ENCODE assay signal across 1 cellular context in genomic region chr17:50681260-50682200, GRCh38.
TF ChIP-seq lines count a peak whose summit lies in the region.

No MANE protein-coding gene starts in this region.

TF ChIP-seq in K562, 482 proteins besides CTCF, POLR2A, EP300 and RAD21 (continued from another document):
- TF ChIP-seq RNF219 (CRISPR knock-in tag; IDR thresholded peaks at IDR 0.05) (no peak), HOMEZ (CRISPR knock-in tag; IDR thresholded peaks at IDR 0.05) (no peak), DEAF1 (CRISPR knock-in tag; IDR thresholded peaks at IDR 0.05) (peak; percentile 84), ILF3 (IDR thresholded peaks at IDR 0.05; ENCODE audit: borderline replicate concordance) (no peak), NCOA4 (IDR thresholded peaks at IDR 0.05; ENCODE audit: partially characterized antibody) (no peak), SP1 (CRISPR knock-in tag; IDR thresholded peaks at IDR 0.05) (no peak), COPS2 (conservative IDR thresholded peaks at IDR 0.05) (no peak), HLTF (IDR thresholded peaks at IDR 0.05) (0 out of 2 replicates have a peak, but pooled peaks have one; percentile 22), ELF2 (CRISPR knock-in tag; IDR thresholded peaks at IDR 0.05) (no peak), TCF7 (IDR thresholded peaks at IDR 0.05; ENCODE audit: borderline replicate concordance) (no peak), E2F6 (IDR thresholded peaks at IDR 0.05; ENCODE audit: borderline replicate concordance in 1 of 2, extremely low read depth in 1 of 2, insufficient read depth in 1 of 2, insufficient read length in 1 of 2, low read depth in 1 of 2, low read length in 1 of 2, poor library complexity in 1 of 2, severe bottlenecking in 1 of 2) (peak in 1 of 2 experiments; percentile 46), HOXB6 (CRISPR knock-in tag; IDR thresholded peaks at IDR 0.05; ENCODE audit: borderline replicate concordance) (no peak), PRMT5 (CRISPR knock-in tag; IDR thresholded peaks at IDR 0.05) (no peak), CBX8 (IDR thresholded peaks at IDR 0.05; ENCODE audit: borderline replicate concordance, extremely low read depth, low read depth, low read length, poor library complexity, severe bottlenecking) (no peak), AFF4 (CRISPR knock-in tag; IDR thresholded peaks at IDR 0.05) (no peak), POU5F1 (IDR thresholded peaks at IDR 0.05; ENCODE audit: borderline replicate concordance, low read depth, low read length, partially characterized antibody) (no peak), TSC22D4 (tag; IDR thresholded peaks at IDR 0.05) (no peak), SOX6 (IDR thresholded peaks at IDR 0.05) (no peak), PHB (CRISPR knock-in tag; IDR thresholded peaks at IDR 0.05) (no peak), STAG1 (CRISPR knock-in tag; IDR thresholded peaks at IDR 0.05; ENCODE audit: borderline replicate concordance) (peak; percentile 36; the same call in 1 of the 2 replicates), SPI1 (IDR thresholded peaks at IDR 0.05; ENCODE audit: borderline replicate concordance, low read depth, low read length) (peak; percentile 20; the same call in 1 of the 2 replicates), ESRRA (IDR thresholded peaks at IDR 0.05; ENCODE audit: borderline replicate concordance, low read depth) (no peak), RNF2 (IDR thresholded peaks at IDR 0.05) (no peak), ZBTB26 (CRISPR knock-in tag; IDR thresholded peaks at IDR 0.05) (0 out of 2 replicates have a peak, but pooled peaks have one; percentile 12), BRCA1 (IDR thresholded peaks at IDR 0.05) (no peak), BRCA1 (CRISPR knock-in tag; IDR thresholded peaks at IDR 0.05) (no peak), SMAD1 (IDR thresholded peaks at IDR 0.05; ENCODE audit: low read depth, low read length, partially characterized antibody) (no peak), ETV5 (CRISPR knock-in tag; IDR thresholded peaks at IDR 0.05; ENCODE audit: low read depth) (no peak), MEIS2 (IDR thresholded peaks at IDR 0.05; ENCODE audit: partially characterized antibody) (peak; percentile 9), HNRNPLL (IDR thresholded peaks at IDR 0.05; ENCODE audit: low read depth, low read length, poor library complexity, severe bottlenecking) (no peak), TOE1 (IDR thresholded peaks at IDR 0.05; ENCODE audit: borderline replicate concordance) (no peak), TOE1 (CRISPR knock-in tag; IDR thresholded peaks at IDR 0.05; ENCODE audit: borderline replicate concordance, low read depth) (no peak), SIX5 (IDR thresholded peaks at IDR 0.05; ENCODE audit: borderline replicate concordance in 1 of 2, insufficient read depth in 1 of 2, low read depth in 1 of 2, low read length in 2 of 2) (no peak), MCM7 (IDR thresholded peaks at IDR 0.05) (no peak), MTA2 (IDR thresholded peaks at IDR 0.05; ENCODE audit: low read depth) (peak; percentile 33; the same call in 1 of the 2 replicates), ATF2 (CRISPR knock-in tag; IDR thresholded peaks at IDR 0.05) (no peak), ZNF121 (CRISPR knock-in tag; conservative IDR thresholded peaks at IDR 0.05) (no peak), GTF2E2 (tag; IDR thresholded peaks at IDR 0.05) (no peak), ZSCAN32 (CRISPR knock-in tag; IDR thresholded peaks at IDR 0.05) (no peak), CGGBP1 (CRISPR knock-in tag; IDR thresholded peaks at IDR 0.05) (no peak), ARID3A (IDR thresholded peaks at IDR 0.05; ENCODE audit: borderline replicate concordance, low read depth, low read length) (no peak), XRCC3 (IDR thresholded peaks at IDR 0.05) (no peak), ZNF511 (CRISPR knock-in tag; IDR thresholded peaks at IDR 0.05) (no peak), CHD1 (IDR thresholded peaks at IDR 0.05; ENCODE audit: low read length) (no peak)
TF ChIP-seq in K562: peak in this region for 39.
